ENCODE assay signal across 8 cellular contexts in the genomic region with DNA sequence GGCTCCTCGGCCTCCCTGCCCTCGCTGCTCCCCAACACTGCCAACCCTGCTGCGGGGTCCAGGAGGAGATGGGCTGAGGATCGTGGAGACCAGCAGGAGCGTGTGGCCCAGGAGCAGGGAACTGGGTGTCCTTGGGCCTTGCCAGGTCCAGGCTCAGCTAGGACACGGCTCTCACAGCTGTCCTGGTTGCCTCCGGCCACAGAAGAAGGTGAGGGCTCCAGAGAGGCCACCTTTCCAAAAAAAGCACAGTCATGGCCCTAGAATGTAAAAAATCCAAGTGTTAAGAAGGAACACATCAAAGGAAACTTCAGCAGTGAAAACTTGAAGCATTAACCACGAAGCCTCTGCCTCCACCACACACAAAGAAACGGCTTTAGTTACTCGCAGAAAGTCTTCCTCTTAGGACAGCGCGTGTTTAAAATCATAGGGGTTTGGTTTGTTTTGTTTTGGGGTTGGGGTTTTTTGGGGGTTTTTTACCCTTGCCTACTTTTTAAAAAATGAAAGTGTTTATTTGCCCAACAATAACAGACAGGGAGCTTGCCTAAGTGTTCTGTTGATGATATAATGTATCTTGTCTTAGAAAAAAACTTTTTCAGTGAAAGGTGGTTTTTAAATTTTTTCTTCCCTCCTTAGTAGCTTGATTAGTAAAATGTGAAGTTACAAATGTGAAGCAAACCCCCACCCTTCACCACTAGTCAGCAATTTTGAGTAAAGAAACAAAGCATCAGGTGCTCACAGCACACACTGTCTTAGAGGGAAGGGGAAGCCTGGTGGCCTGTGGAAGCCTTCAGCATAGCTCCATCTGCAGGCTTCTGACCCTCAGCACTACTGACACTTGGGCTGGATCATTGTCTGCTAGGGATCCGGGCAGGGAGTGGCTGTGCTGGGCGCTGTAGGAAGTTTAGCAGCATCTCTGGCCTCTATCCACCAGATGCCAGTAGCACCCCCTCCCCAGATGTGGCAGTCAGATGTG. TPM values are rescaled to one million over a fixed set of nuclear protein-coding genes. Genes with fewer than 3 reads are reported as not detected.
A peak's percentile ranks its signal among the peaks of the same experiment; 100 is the strongest.
DNase-seq lines count a peak whose midpoint lies in the region; ATAC-seq, FAIRE-seq and TF ChIP-seq lines count a peak whose summit lies in the region.

No MANE protein-coding gene starts in this region.

- H3F3A ChIP-seq in GM23248 (ENCODE audit: insufficient read depth), result peaks cover 25% of the 10 kb centered on the region

- H3K27ac ChIP-seq in GM23248 (no peak overlapping the region), HepG2 (ENCODE audit: extremely low read length, insufficient read depth, low read length) (no peak overlapping the region)

- TF ChIP-seq EP300 in HepG2 (IDR thresholded peaks at IDR 0.05; ENCODE audit: low read depth in 2 of 2, low read length in 2 of 2) (no peak), HepG2 (CRISPR knock-in tag; IDR thresholded peaks at IDR 0.05; ENCODE audit: borderline replicate concordance) (no peak)

- H3K4me3 ChIP-seq in GM12864 (ENCODE audit: low read depth, low read length) (no peak overlapping the region), GM23248 (no peak overlapping the region), HepG2 (replicated peaks in 1 of 3; ENCODE audit: insufficient read depth in 1 of 3, low read depth in 2 of 3, low read length in 3 of 3) (no peak overlapping the region)

- H3K27ac Mint-ChIP-seq in activated naive CD8-positive, alpha-beta T cell treated with anti-CD3 and anti-CD28 coated beads, Interleukin-2, amount 10 ng/mL, durations not matched to agents 7 days and 5 days, result peak overlapping the region; percentile 75

- H3K27me3 Mint-ChIP-seq in activated naive CD8-positive, alpha-beta T cell treated with anti-CD3 and anti-CD28 coated beads, Interleukin-2, amount 10 ng/mL, durations not matched to agents 7 days and 5 days, result no peaks in the 10 kb centered on the region

- H3K4me2 ChIP-seq in GM23248 (ENCODE audit: unreplicated experiment) (no peak overlapping the region), HepG2 (ENCODE audit: low read depth, low read length) (no peak overlapping the region)

- H3K9ac ChIP-seq in GM23248 (no peak overlapping the region), HepG2 (ENCODE audit: insufficient read depth, low read depth, low read length) (no peak overlapping the region)

- H3K9me3 Mint-ChIP-seq in activated naive CD8-positive, alpha-beta T cell treated with anti-CD3 and anti-CD28 coated beads, Interleukin-2, amount 10 ng/mL, durations not matched to agents 7 days and 5 days, result no peaks in the 10 kb centered on the region

- H2AFZ ChIP-seq in GM23248, result no peak overlapping the region
- no peak overlapping the region for H2AFZ ChIP-seq in HepG2 (ENCODE audit: low read length)

- intact Hi-C loops in HepG2 (cut with micrococcal nuclease; ENCODE audit: unreplicated experiment), result no loop called here

- DNase-seq in GM12864 (ENCODE audit: low read depth), result peak; percentile 50
- peak; percentile 57 for DNase-seq in GM23248
- DNase-seq in NCI-H510A (lab: John Stamatoyannopoulos, UW), result peak; percentile 38
- no peak for DNase-seq in activated naive CD8-positive, alpha-beta T cell treated with anti-CD3 and anti-CD28 coated beads, Interleukin-2, amount 10 ng/mL, durations not matched to agents 7 days and 5 days
- peak; percentile 33 for DNase-seq in HepG2 (ENCODE audit: low spot score)
- no peak for DNase-seq in T1000 (lab: John Stamatoyannopoulos, UW)
- DNase-seq in COLO668 (lab: John Stamatoyannopoulos, UW; ENCODE audit: unreplicated experiment), result no peak

- peak overlapping the region; percentile 47 for H3K4me3 Mint-ChIP-seq in activated naive CD8-positive, alpha-beta T cell treated with anti-CD3 and anti-CD28 coated beads, Interleukin-2, amount 10 ng/mL, durations not matched to agents 7 days and 5 days

- H3K27me3 ChIP-seq in GM23248 (replicated peaks; ENCODE audit: insufficient read depth) (no peaks in the 10 kb centered on the region), HepG2 (ENCODE audit: control insufficient read depth in 1 of 2, insufficient read depth in 2 of 2, low read length in 2 of 2) (no peaks in the 10 kb centered on the region)

- H3K79me2 ChIP-seq in GM23248 (ENCODE audit: insufficient read depth) (peaks cover 87% of the 10 kb centered on the region), HepG2 (ENCODE audit: insufficient read depth, low read length) (no peaks in the 10 kb centered on the region)

- in situ Hi-C loops in GM23248 (cut with MboI) (loop anchor here (10.0 kb wide), 1 partner anchor 85 kb away; no protein-coding TSS in a partner anchor), HepG2 (cut with HindIII; ENCODE audit: extremely low pct_ligation_motif_present, low pct_unique_long_range_greater_than_20kb) (loop anchor here (5.0 kb wide), 1 partner anchor 93 kb away; no protein-coding TSS in a partner anchor)

- TF ChIP-seq POLR2A in HepG2 (IDR thresholded peaks at IDR 0.05; ENCODE audit: insufficient read depth in 1 of 2, low read depth in 2 of 2, low read length in 2 of 2), result no peak

- WGBS in GM23248 (ENCODE audit: low coverage in 1 of 2, low lambda C conversion rate in 2 of 2, missing lambda C conversion rate in 2 of 2), 2 experiments, result 90% methylated on average over 14 of the region's 14 CpGs
- WGBS in HepG2 (ENCODE audit: low lambda C conversion rate), result 97% methylated on average over 14 of the region's 14 CpGs

- CTCF ChIA-PET in HepG2 (lab: Yijun Ruan, JAX; ENCODE audit: low intra/inter-chr PET ratio, low total read pairs), result interaction anchor here (1.6 kb wide), 2 partner anchors 10 to 384 kb away, joined by 4 to 5 read pairs; no protein-coding TSS in a partner anchor

- TF ChIP-seq RAD21 in HepG2 (CRISPR knock-in tag; IDR thresholded peaks at IDR 0.05), result no peak

- H3K36me3 Mint-ChIP-seq in activated naive CD8-positive, alpha-beta T cell treated with anti-CD3 and anti-CD28 coated beads, Interleukin-2, amount 10 ng/mL, durations not matched to agents 7 days and 5 days, result peaks cover 24% of the 10 kb centered on the region

- H3K9me3 ChIP-seq in GM23248 (ENCODE audit: low read depth) (no peaks in the 10 kb centered on the region), HepG2 (ENCODE audit: low read length) (no peaks in the 10 kb centered on the region)

- TF ChIP-seq CTCF in GM12864 (IDR thresholded peaks at IDR 0.05; ENCODE audit: low read depth, low read length, missing control alignments) (peak; percentile 68), HepG2 (CRISPR knock-in tag; IDR thresholded peaks at IDR 0.05) (peak; percentile 57)

- FAIRE-seq in HepG2 (lab: Jason Lieb, UNC), result peak; percentile 44

- peak; percentile 86 for ATAC-seq in activated naive CD8-positive, alpha-beta T cell treated with anti-CD3 and anti-CD28 coated beads, Interleukin-2, amount 10 ng/mL, durations not matched to agents 7 days and 5 days (ENCODE audit: low read depth)
- ATAC-seq in HepG2 (peak; percentile 78), HG02981 (IDR thresholded peaks at IDR 0.05; ENCODE audit: unreplicated experiment) (no peak)

- peaks cover 7% of the 10 kb centered on the region; the same call in 1 of the 2 replicates for H3K36me3 ChIP-seq in GM23248 (ENCODE audit: low read depth)
- H3K36me3 ChIP-seq in HepG2 (replicated peaks in 1 of 2; ENCODE audit: control insufficient read depth in 1 of 2, insufficient read depth in 2 of 2, low read length in 2 of 2), result peaks cover 31 to 81% of the 10 kb centered on the region in 2 experiments

- BruUV-seq in HepG2 (replicated peaks; lab: Mats Ljungman, UMichigan), result no TSS peak

- no peaks in the 10 kb centered on the region for H3K9me2 ChIP-seq in GM23248 (ENCODE audit: insufficient read depth)

- H4K20me1 ChIP-seq in GM23248 (ENCODE audit: insufficient read depth) (peaks cover 3% of the 10 kb centered on the region; the same call in 1 of the 2 replicates), HepG2 (ENCODE audit: insufficient read depth, low read length) (no peaks in the 10 kb centered on the region)

- POLR2A ChIA-PET in activated naive CD8-positive, alpha-beta T cell treated with anti-CD3 and anti-CD28 coated beads, Interleukin-2, amount 10 ng/mL, durations not matched to agents 7 days and 5 days (lab: Charles Lee), result interaction anchor here (0.7 to 1.1 kb wide), 5 partner anchors 52 to 87 kb away, joined by 3 to 7 read pairs (median 4); a partner anchor contains a TSS
- POLR2A ChIA-PET in HepG2 (lab: Yijun Ruan, JAX), result no interaction called here

- peaks cover 43% of the 10 kb centered on the region for H3K4me1 Mint-ChIP-seq in activated naive CD8-positive, alpha-beta T cell treated with anti-CD3 and anti-CD28 coated beads, Interleukin-2, amount 10 ng/mL, durations not matched to agents 7 days and 5 days

- H3K4me1 ChIP-seq in GM23248 (ENCODE audit: insufficient read depth) (peaks cover 14% of the 10 kb centered on the region), HepG2 (ENCODE audit: insufficient read depth, low read length) (peaks cover 8% of the 10 kb centered on the region)

TF ChIP-seq in HepG2, 621 proteins besides CTCF, POLR2A, EP300 and RAD21 (continues in another document):
- TF ChIP-seq ZNF629 (CRISPR knock-in tag; conservative IDR thresholded peaks at IDR 0.05), result no peak

RNA-seq across cellular contexts. Expression of a gene that starts 60.0 kb away (rescaled TPM):
- 22.8 and 27.9 TPM in 2 replicates for total RNA-seq in GM23248 (2014; rRNA removed; shearing (Covaris generic))
- polyA plus RNA-seq in GM23248 (2016; fragmentation: Nextera tagmentation; extraction: Ambion mirVana) (18.8 and 18.9 TPM in 2 replicates), HepG2 (2011; rRNA removed) (16.8 and 17.7 TPM in 2 replicates)
- total RNA-seq in activated naive CD8-positive, alpha-beta T cell treated with anti-CD3 and anti-CD28 coated beads, Interleukin-2, amount 10 ng/mL, durations not matched to agents 7 days and 5 days, result 10 to 100 TPM; 65.9 to 67.3 TPM
- 33.3 and 37.2 TPM in 2 replicates for total RNA-seq in HepG2 (2016; rRNA removed; fragmentation: Illumina TruSeq; extraction: Trizol)
- 4.1 and 4.3 TPM in 2 replicates for total RNA-seq in HepG2 (2016; cell fraction: cytosol; rRNA removed; fragmentation: Illumina TruSeq; extraction: Trizol; ENCODE audit: low read depth)
- total RNA-seq in HepG2 (2016; cell fraction: insoluble cytoplasmic fraction; rRNA removed; fragmentation: Illumina TruSeq; extraction: Trizol), result 31.0 and 34.8 TPM in 2 replicates
- total RNA-seq in HepG2 (2016; cell fraction: membrane; rRNA removed; fragmentation: Illumina TruSeq; extraction: Trizol), result 16.1 and 17.5 TPM in 2 replicates
- total RNA-seq in HepG2 (2016; cell fraction: nucleus; rRNA removed; fragmentation: Illumina TruSeq; extraction: Trizol), result 22.9 and 26.4 TPM in 2 replicates
- polyA plus RNA-seq in HepG2 (2011; cell fraction: cytosol; rRNA removed), result 14.7 and 18.4 TPM in 2 replicates
- 21.4 and 23.7 TPM in 2 replicates for polyA plus RNA-seq in HepG2 (2011; cell fraction: nucleus; rRNA removed)
- polyA plus RNA-seq in HepG2 (2012), result 20.9 and 24.3 TPM in 2 replicates
- polyA plus RNA-seq in HepG2 (2016; cell fraction: cytosol; fragmentation: Illumina TruSeq; extraction: Trizol; ENCODE audit: low read depth), result 2.4 and 2.5 TPM in 2 replicates
- 33.0 and 39.3 TPM in 2 replicates for polyA plus RNA-seq in HepG2 (2016; cell fraction: insoluble cytoplasmic fraction; fragmentation: Illumina TruSeq; extraction: Trizol; ENCODE audit: low read depth)
- 9.4 and 10.0 TPM in 2 replicates for polyA plus RNA-seq in HepG2 (2016; cell fraction: membrane; fragmentation: Illumina TruSeq; extraction: Trizol; ENCODE audit: low read depth)
- polyA plus RNA-seq in HepG2 (2016; cell fraction: nucleus; fragmentation: Illumina TruSeq; extraction: Trizol; ENCODE audit: insufficient read depth, low read depth), result 31.1 and 31.8 TPM in 2 replicates
- 27.4 and 30.1 TPM in 2 replicates for polyA minus RNA-seq in HepG2 (2011; rRNA and poly(A)+ RNA removed; ENCODE audit: low replicate concordance)
- 12.4 and 15.0 TPM in 2 replicates for polyA minus RNA-seq in HepG2 (2011; cell fraction: cytosol; rRNA and poly(A)+ RNA removed)
- polyA minus RNA-seq in HepG2 (2011; cell fraction: nucleus; rRNA and poly(A)+ RNA removed), result 23.0 and 24.9 TPM in 2 replicates

Comparison
In these comparisons a context has a peak if more than half of its experiments do, and no peak if none do; other contexts are left out.
1. DNase-seq: peak in GM12864 (single experiment), GM23248 (single experiment), NCI-H510A (single experiment) and HepG2 (single experiment); none in activated naive CD8-positive, alpha-beta T cell treated with anti-CD3 and anti-CD28 coated beads, Interleukin-2, amount 10 ng/mL, durations not matched to agents 7 days and 5 days (single experiment), T1000 (single experiment) and COLO668 (single experiment).